8 cellular contexts compared by ENCODE assay signal in the genomic region with DNA sequence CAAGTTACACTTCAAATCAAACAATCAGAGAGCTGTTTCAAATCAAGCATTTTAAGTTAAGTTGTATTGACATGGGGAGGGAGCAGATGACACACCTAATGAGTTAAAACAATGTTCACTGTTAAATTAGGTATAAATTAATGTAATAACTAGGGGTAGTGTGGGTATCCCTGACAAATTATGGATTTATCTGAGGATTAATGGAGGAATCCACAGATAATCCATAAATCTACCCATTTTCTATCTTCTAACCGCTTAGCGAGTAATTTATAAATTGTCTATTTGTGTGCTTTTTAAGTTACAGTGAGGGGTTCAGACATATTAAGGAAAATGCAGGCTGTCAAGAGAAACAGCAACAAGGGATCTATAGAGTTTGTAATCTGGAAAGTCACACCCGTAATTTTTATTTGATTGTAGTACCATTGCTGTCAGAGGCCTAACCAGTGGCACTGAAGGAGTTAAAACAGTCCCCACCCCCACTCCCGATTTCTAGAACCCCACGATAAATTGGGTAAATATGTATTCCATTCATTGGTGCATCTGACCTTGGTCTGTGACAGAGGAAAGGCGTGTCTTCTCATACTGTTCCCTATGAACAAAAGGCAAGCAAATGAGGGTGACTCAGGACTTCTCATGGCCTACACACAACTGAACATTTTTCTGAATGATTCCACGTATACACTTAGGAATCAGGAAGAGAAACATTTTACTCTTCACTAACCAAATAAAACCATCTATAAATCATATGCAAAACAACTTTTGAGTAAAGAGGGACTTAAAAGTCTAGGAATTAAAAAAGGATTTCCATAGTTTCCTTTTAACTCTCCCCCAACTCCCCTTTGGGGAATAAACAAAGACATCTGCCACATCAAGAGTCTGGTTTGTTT. TPM values are rescaled to one million over a fixed set of nuclear protein-coding genes. Genes with fewer than 3 reads are reported as not detected.
DNase-seq lines count a peak whose midpoint lies in the region; ATAC-seq, FAIRE-seq and TF ChIP-seq lines count a peak whose summit lies in the region.

No MANE protein-coding gene starts in this region.

- DNase-seq in AG08396 (ENCODE audit: low spot score): peak; percentile 86
- no peak for DNase-seq in GM18507 (ENCODE audit: extremely low spot score, insufficient read length, low read depth)
- peak; percentile 81 for DNase-seq in NCI-H446 treated with DMSO at 0.1 percent for 48 hours (lab: John Stamatoyannopoulos, UW)
- DNase-seq in activated CD8-positive, alpha-beta T cell treated with anti-CD3 and anti-CD28 coated beads for 36 hours: peak; percentile 54
- peak; percentile 87 for DNase-seq in fibroblast of the conjunctiva (ENCODE audit: low read depth)
- peak; percentile 91 for DNase-seq in pons (ENCODE audit: low spot score)
- DNase-seq in iPS-NIHi11 (ENCODE audit: low spot score): no peak

- no peaks in the 10 kb centered on the region for H3K9me3 Mint-ChIP-seq in activated CD8-positive, alpha-beta T cell treated with anti-CD3 and anti-CD28 coated beads for 36 hours

- peak; percentile 17 for ATAC-seq in activated CD8-positive, alpha-beta T cell treated with anti-CD3 and anti-CD28 coated beads for 36 hours
- ATAC-seq in HG02973 (IDR thresholded peaks at IDR 0.05; ENCODE audit: unreplicated experiment): no peak

- peak; percentile 50 for FAIRE-seq in GM18507 (lab: Jason Lieb, UNC)

- H3K27ac Mint-ChIP-seq in activated CD8-positive, alpha-beta T cell treated with anti-CD3 and anti-CD28 coated beads for 36 hours: peak overlapping the region; percentile 98

- intact Hi-C loops in activated CD8-positive, alpha-beta T cell treated with anti-CD3 and anti-CD28 coated beads for 36 hours (cut with micrococcal nuclease): no loop called here

- POLR2A ChIA-PET in activated CD8-positive, alpha-beta T cell treated with anti-CD3 and anti-CD28 coated beads for 36 hours (lab: Charles Lee): interaction anchor here (0.6 to 5.3 kb wide), 5 partner anchors 8 to 122 kb away, joined by 4 to 67 read pairs (median 11); partner anchors contain the start of gene IRF2BP2

- H3K36me3 Mint-ChIP-seq in activated CD8-positive, alpha-beta T cell treated with anti-CD3 and anti-CD28 coated beads for 36 hours (ENCODE audit: low read depth): peaks cover 52% of the 10 kb centered on the region

- peak overlapping the region; percentile 87 for H3K4me3 Mint-ChIP-seq in activated CD8-positive, alpha-beta T cell treated with anti-CD3 and anti-CD28 coated beads for 36 hours

- no peak for TF ChIP-seq CTCF in activated CD8-positive, alpha-beta T cell treated with anti-CD3 and anti-CD28 coated beads for 36 hours (IDR thresholded peaks at IDR 0.05)

- CTCF ChIA-PET in activated CD8-positive, alpha-beta T cell treated with anti-CD3 and anti-CD28 coated beads for 36 hours (lab: Charles Lee): interaction anchor here (1.1 to 3.3 kb wide), 5 partner anchors 10 to 491 kb away, joined by 3 to 18 read pairs (median 5); no protein-coding TSS in a partner anchor

- no peaks in the 10 kb centered on the region for H3K27me3 Mint-ChIP-seq in activated CD8-positive, alpha-beta T cell treated with anti-CD3 and anti-CD28 coated beads for 36 hours

- peaks cover 51% of the 10 kb centered on the region for H3K4me1 Mint-ChIP-seq in activated CD8-positive, alpha-beta T cell treated with anti-CD3 and anti-CD28 coated beads for 36 hours (ENCODE audit: low read depth)

RNA-seq across cellular contexts. Expression of gene IRF2BP2, which starts 7.4 kb away (rescaled TPM):
- 100 to 1,000 TPM; 148 to 155 TPM for total RNA-seq in activated CD8-positive, alpha-beta T cell treated with anti-CD3 and anti-CD28 coated beads for 36 hours

Comparison
In these comparisons a context has a peak if more than half of its experiments do, and no peak if none do; other contexts are left out.
1. DNase-seq: peak in AG08396 (single experiment), NCI-H446 treated with DMSO at 0.1 percent for 48 hours (single experiment), activated CD8-positive, alpha-beta T cell treated with anti-CD3 and anti-CD28 coated beads for 36 hours (single experiment), fibroblast of the conjunctiva (single experiment) and pons (single experiment); none in GM18507 (single experiment) and iPS-NIHi11 (single experiment).